ENCODE assay signal across 1 cellular context in the genomic region with DNA sequence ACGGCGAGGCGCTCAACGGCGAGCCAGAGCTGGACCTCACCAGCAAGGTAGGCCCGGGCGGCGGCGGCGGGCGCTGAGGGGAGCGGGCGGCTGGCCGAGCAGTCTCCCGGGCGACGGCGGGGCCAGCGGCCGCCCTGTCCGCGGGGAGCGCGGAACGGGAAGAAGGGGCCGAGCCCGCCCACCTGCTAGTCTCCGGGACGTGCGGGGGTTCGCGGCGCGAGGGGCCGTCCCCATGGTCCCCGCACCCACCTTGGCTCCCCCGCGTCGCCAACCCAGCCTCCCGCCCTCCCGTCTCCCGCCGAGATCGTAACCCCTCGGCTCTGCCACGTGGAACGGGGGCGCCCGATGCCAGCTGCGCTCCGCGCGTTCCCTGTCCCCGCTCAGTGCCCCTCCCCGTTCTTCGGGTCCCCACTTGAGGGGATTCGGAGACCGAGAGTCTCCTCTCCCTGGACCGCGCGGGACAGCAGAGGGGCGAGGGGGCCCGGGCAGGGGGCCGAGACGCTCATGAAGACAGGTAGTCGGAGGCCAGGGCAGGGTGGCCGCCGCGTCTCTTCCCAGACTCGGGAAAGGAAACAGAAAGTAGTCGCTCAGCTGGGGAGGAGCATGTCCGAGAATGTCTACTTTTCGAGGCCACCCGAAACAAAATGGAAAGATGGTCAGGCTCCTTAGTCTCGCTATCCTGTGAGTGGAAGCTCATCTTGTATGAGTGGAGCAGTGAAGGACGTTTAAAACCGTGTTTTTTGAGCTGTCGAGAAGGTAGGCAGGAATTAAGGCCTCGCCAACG.
TF ChIP-seq lines count a peak whose summit lies in the region.

No MANE protein-coding gene starts in this region.

TF ChIP-seq in HepG2, 621 proteins besides CTCF, POLR2A, EP300 and RAD21 (continues in another document):
- TF ChIP-seq ZFY (CRISPR knock-in tag; IDR thresholded peaks at IDR 0.05) (peak; percentile 91), DR1 (CRISPR knock-in tag; IDR thresholded peaks at IDR 0.05) (no peak), ZNF343 (CRISPR knock-in tag; IDR thresholded peaks at IDR 0.05) (0 out of 2 replicates have a peak, but pooled peaks have one; percentile 45), ZNF883 (CRISPR knock-in tag; IDR thresholded peaks at IDR 0.05; ENCODE audit: not compliant biosample characterization) (peak; percentile 50), PITX1 (CRISPR knock-in tag; IDR thresholded peaks at IDR 0.05) (no peak), ZNF839 (CRISPR knock-in tag; IDR thresholded peaks at IDR 0.05; ENCODE audit: borderline replicate concordance) (no peak), ZFP90 (CRISPR knock-in tag; IDR thresholded peaks at IDR 0.05; ENCODE audit: borderline replicate concordance) (0 out of 2 replicates have a peak, but pooled peaks have one; percentile 31), ZNF558 (CRISPR knock-in tag; IDR thresholded peaks at IDR 0.05; ENCODE audit: borderline replicate concordance) (0 out of 2 replicates have a peak, but pooled peaks have one; percentile 8), KDM1A (CRISPR knock-in tag; IDR thresholded peaks at IDR 0.05) (no peak), MAX (IDR thresholded peaks at IDR 0.05) (peak; percentile 55; the same call in 1 of the 2 replicates), ZBTB2 (CRISPR knock-in tag; IDR thresholded peaks at IDR 0.05; ENCODE audit: low read depth) (no peak), ASH2L (IDR thresholded peaks at IDR 0.05; ENCODE audit: insufficient read length, low read depth, low read length) (peak; percentile 64), THAP7 (CRISPR knock-in tag; IDR thresholded peaks at IDR 0.05) (peak; percentile 65; the same call in 1 of the 2 replicates), KAT7 (CRISPR knock-in tag; IDR thresholded peaks at IDR 0.05; ENCODE audit: borderline replicate concordance) (peak; percentile 37; the same call in 1 of the 2 replicates), ZBTB14 (CRISPR knock-in tag; IDR thresholded peaks at IDR 0.05) (no peak), MIER3 (CRISPR knock-in tag; IDR thresholded peaks at IDR 0.05; ENCODE audit: borderline replicate concordance) (no peak), POGK (CRISPR knock-in tag; conservative IDR thresholded peaks at IDR 0.05) (peak; percentile 52; the same call in 1 of the 2 replicates), HOXA3 (CRISPR knock-in tag; IDR thresholded peaks at IDR 0.05) (peak; percentile 8; the same call in 1 of the 2 replicates), MED13 (CRISPR knock-in tag; IDR thresholded peaks at IDR 0.05) (0 out of 2 replicates have a peak, but pooled peaks have one; percentile 26), CENPX (CRISPR knock-in tag; IDR thresholded peaks at IDR 0.05) (no peak), ZNF790 (CRISPR knock-in tag; IDR thresholded peaks at IDR 0.05; ENCODE audit: borderline replicate concordance) (peak; percentile 57; the same call in 1 of the 2 replicates), BCL3 (CRISPR knock-in tag; IDR thresholded peaks at IDR 0.05) (0 out of 2 replicates have a peak, but pooled peaks have one; percentile 48), ADNP (CRISPR knock-in tag; IDR thresholded peaks at IDR 0.05) (no peak), ZNF567 (CRISPR knock-in tag; IDR thresholded peaks at IDR 0.05; ENCODE audit: borderline replicate concordance) (0 out of 2 replicates have a peak, but pooled peaks have one; percentile 44), KLF16 (CRISPR knock-in tag; IDR thresholded peaks at IDR 0.05) (0 out of 4 replicates have a peak, but pooled peaks of 1 of the 2 experiments have one; percentile 9)
- TF ChIP-seq, protein P1, sequence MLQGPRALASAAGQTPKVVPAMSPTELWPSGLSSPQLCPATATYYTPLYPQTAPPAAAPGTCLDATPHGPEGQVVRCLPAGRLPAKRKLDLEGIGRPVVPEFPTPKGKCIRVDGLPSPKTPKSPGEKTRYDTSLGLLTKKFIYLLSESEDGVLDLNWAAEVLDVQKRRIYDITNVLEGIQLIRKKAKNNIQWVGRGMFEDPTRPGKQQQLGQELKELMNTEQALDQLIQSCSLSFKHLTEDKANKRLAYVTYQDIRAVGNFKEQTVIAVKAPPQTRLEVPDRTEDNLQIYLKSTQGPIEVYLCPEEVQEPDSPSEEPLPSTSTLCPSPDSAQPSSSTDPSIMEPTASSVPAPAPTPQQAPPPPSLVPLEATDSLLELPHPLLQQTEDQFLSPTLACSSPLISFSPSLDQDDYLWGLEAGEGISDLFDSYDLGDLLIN (CRISPR knock-in tag; IDR thresholded peaks at IDR 0.05; ENCODE audit: borderline replicate concordance), result 0 out of 2 replicates have a peak, but pooled peaks have one; percentile 16
- TF ChIP-seq, protein P2, sequence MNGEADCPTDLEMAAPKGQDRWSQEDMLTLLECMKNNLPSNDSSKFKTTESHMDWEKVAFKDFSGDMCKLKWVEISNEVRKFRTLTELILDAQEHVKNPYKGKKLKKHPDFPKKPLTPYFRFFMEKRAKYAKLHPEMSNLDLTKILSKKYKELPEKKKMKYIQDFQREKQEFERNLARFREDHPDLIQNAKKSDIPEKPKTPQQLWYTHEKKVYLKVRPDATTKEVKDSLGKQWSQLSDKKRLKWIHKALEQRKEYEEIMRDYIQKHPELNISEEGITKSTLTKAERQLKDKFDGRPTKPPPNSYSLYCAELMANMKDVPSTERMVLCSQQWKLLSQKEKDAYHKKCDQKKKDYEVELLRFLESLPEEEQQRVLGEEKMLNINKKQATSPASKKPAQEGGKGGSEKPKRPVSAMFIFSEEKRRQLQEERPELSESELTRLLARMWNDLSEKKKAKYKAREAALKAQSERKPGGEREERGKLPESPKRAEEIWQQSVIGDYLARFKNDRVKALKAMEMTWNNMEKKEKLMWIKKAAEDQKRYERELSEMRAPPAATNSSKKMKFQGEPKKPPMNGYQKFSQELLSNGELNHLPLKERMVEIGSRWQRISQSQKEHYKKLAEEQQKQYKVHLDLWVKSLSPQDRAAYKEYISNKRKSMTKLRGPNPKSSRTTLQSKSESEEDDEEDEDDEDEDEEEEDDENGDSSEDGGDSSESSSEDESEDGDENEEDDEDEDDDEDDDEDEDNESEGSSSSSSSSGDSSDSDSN (CRISPR knock-in tag; IDR thresholded peaks at IDR 0.05), result peak; percentile 73; the same call in 1 of the 2 replicates
- TF ChIP-seq, protein P3, sequence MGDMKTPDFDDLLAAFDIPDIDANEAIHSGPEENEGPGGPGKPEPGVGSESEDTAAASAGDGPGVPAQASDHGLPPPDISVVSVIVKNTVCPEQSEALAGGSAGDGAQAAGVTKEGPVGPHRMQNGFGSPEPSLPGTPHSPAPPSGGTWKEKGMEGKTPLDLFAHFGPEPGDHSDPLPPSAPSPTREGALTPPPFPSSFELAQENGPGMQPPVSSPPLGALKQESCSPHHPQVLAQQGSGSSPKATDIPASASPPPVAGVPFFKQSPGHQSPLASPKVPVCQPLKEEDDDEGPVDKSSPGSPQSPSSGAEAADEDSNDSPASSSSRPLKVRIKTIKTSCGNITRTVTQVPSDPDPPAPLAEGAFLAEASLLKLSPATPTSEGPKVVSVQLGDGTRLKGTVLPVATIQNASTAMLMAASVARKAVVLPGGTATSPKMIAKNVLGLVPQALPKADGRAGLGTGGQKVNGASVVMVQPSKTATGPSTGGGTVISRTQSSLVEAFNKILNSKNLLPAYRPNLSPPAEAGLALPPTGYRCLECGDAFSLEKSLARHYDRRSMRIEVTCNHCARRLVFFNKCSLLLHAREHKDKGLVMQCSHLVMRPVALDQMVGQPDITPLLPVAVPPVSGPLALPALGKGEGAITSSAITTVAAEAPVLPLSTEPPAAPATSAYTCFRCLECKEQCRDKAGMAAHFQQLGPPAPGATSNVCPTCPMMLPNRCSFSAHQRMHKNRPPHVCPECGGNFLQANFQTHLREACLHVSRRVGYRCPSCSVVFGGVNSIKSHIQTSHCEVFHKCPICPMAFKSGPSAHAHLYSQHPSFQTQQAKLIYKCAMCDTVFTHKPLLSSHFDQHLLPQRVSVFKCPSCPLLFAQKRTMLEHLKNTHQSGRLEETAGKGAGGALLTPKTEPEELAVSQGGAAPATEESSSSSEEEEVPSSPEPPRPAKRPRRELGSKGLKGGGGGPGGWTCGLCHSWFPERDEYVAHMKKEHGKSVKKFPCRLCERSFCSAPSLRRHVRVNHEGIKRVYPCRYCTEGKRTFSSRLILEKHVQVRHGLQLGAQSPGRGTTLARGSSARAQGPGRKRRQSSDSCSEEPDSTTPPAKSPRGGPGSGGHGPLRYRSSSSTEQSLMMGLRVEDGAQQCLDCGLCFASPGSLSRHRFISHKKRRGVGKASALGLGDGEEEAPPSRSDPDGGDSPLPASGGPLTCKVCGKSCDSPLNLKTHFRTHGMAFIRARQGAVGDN (CRISPR knock-in tag; IDR thresholded peaks at IDR 0.05), result peak; percentile 73
- TF ChIP-seq, protein P4, sequence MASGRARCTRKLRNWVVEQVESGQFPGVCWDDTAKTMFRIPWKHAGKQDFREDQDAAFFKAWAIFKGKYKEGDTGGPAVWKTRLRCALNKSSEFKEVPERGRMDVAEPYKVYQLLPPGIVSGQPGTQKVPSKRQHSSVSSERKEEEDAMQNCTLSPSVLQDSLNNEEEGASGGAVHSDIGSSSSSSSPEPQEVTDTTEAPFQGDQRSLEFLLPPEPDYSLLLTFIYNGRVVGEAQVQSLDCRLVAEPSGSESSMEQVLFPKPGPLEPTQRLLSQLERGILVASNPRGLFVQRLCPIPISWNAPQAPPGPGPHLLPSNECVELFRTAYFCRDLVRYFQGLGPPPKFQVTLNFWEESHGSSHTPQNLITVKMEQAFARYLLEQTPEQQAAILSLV (CRISPR knock-in tag; IDR thresholded peaks at IDR 0.05; ENCODE audit: borderline replicate concordance), result no peak
- TF ChIP-seq, protein P5, sequence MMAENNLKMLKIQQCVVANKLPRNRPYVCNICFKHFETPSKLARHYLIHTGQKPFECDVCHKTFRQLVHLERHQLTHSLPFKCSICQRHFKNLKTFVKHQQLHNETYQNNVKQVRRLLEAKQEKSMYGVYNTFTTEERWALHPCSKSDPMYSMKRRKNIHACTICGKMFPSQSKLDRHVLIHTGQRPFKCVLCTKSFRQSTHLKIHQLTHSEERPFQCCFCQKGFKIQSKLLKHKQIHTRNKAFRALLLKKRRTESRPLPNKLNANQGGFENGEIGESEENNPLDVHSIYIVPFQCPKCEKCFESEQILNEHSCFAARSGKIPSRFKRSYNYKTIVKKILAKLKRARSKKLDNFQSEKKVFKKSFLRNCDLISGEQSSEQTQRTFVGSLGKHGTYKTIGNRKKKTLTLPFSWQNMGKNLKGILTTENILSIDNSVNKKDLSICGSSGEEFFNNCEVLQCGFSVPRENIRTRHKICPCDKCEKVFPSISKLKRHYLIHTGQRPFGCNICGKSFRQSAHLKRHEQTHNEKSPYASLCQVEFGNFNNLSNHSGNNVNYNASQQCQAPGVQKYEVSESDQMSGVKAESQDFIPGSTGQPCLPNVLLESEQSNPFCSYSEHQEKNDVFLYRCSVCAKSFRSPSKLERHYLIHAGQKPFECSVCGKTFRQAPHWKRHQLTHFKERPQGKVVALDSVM (CRISPR knock-in tag; IDR thresholded peaks at IDR 0.05), result no peak
- TF ChIP-seq, protein P6, sequence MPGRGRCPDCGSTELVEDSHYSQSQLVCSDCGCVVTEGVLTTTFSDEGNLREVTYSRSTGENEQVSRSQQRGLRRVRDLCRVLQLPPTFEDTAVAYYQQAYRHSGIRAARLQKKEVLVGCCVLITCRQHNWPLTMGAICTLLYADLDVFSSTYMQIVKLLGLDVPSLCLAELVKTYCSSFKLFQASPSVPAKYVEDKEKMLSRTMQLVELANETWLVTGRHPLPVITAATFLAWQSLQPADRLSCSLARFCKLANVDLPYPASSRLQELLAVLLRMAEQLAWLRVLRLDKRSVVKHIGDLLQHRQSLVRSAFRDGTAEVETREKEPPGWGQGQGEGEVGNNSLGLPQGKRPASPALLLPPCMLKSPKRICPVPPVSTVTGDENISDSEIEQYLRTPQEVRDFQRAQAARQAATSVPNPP (CRISPR knock-in tag; IDR thresholded peaks at IDR 0.05), result no peak
